9 cellular contexts compared by ENCODE assay signal in the genomic region with DNA sequence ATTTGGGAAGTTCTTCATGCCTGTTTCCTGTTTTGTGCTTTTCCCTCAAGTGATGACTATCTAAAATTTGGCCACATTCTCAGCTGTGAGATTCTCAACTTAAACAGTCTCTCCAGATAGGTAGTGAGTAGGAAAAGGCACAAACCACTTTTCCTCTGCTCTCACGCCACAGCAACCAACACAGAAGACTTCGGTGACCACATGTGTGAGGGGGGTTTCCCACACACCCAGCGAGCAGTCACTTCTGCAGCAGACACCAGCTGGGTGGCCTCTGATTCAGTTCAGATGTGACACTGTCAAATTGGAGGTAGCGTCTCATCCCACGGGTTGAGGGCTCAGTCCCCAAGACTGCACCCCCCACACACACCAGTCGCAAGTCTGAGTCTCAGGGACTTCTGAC. TPM values are rescaled to one million over a fixed set of nuclear protein-coding genes. Genes with fewer than 3 reads are reported as not detected.
DNase-seq lines count a peak whose midpoint lies in the region; ATAC-seq and TF ChIP-seq lines count a peak whose summit lies in the region.
"Had no signal": no experiment of that assay in that cellular context is flagged by ENCODE, and none has a peak within 500 bp of the region (broad histone marks: within the 10 kb centered on the region; RNA-seq: fewer than 3 reads in every experiment).

No MANE protein-coding gene starts in this region.

- intact Hi-C loops in cardiac septum (cut with DNase I) (no loop called here), adrenal gland (cut with DNase I) (no loop called here)

- WGBS in adrenal gland, 4 donors = 72 to 92% (median 78%) methylated on average over 2 to 6 of the region's 6 CpGs

- H3K27ac ChIP-seq in adrenal gland = no peak overlapping the region
- H3K27ac ChIP-seq: cardiac muscle cell had no signal

- in situ Hi-C loops in GM13976 (cut with MboI; ENCODE audit: low sequenced_read_pairs, unreplicated experiment) = no loop called here

- no peaks in the 10 kb centered on the region for H3K4me1 ChIP-seq in adrenal gland (replicated peaks in 1 of 2)

- peak; percentile 97 for ATAC-seq in HG02759 (IDR thresholded peaks at IDR 0.05; ENCODE audit: unreplicated experiment)

- H3K36me3 ChIP-seq in adrenal gland (replicated peaks in 1 of 2) = no peaks in the 10 kb centered on the region

- no peaks in the 10 kb centered on the region for H3K9me3 ChIP-seq in adrenal gland (replicated peaks in 1 of 3)

- peak; percentile 71 for DNase-seq in GM13976 (ENCODE audit: low spot score)
- DNase-seq in T-helper 2 cell = peak in 4 of 5 experiments; percentile 14 to 89 (median 48)
- peak; percentile 44 for DNase-seq in myocyte (ENCODE audit: low read depth)
- DNase-seq in SW 1271 (lab: John Stamatoyannopoulos, UW) = no peak
- DNase-seq in cardiac septum (ENCODE audit: low spot score) = no peak
- DNase-seq in AG20443 (ENCODE audit: low spot score) = no peak
- DNase-seq in adrenal gland = no peak

- H3K4me3 ChIP-seq in adrenal gland = no peak overlapping the region
- H3K4me3 ChIP-seq: cardiac muscle cell had no signal

- H3K27me3 ChIP-seq in adrenal gland = no peaks in the 10 kb centered on the region
- H3K27me3 ChIP-seq: cardiac muscle cell had no signal

- TF ChIP-seq POLR2A in adrenal gland (IDR thresholded peaks at IDR 0.05) = no peak

- TF ChIP-seq CTCF in GM13976 (IDR thresholded peaks at IDR 0.05; ENCODE audit: borderline replicate concordance, control extremely low read depth, extremely low read depth, insufficient read depth, missing control alignments) (no peak), adrenal gland (IDR thresholded peaks at IDR 0.05) (no peak)

RNA-seq across cellular contexts. Expression of gene CLDN34, which starts 25.1 kb away (rescaled TPM):
- not detected in 2 replicates for total RNA-seq in myocyte
- polyA plus RNA-seq in myocyte (2012) = 0.18 TPM
- not detected for total RNA-seq in cardiac septum
- total RNA-seq in adrenal gland = under 1 TPM in 1 of 8 donors, not detected in 7; 0.25 TPM
- polyA plus RNA-seq in adrenal gland = under 1 TPM in 1 of 3 donors, not detected in 2; 0.13 TPM
- total RNA-seq: cardiac muscle cell had no signal
- polyA plus RNA-seq: cardiac muscle cell had no signal

Comparison
In these comparisons a context has a peak if more than half of its experiments do, and no peak if none do; other contexts are left out.
1. DNase-seq: peak in GM13976 (single experiment), T-helper 2 cell (4 of 5) and myocyte (single experiment); none in SW 1271 (0 of 2), cardiac septum (single experiment), AG20443 (single experiment) and adrenal gland (0 of 7).